In genomic region chr12:49230176-49230575, GRCh38 we compare ENCODE assay signal across 20 cellular contexts. TPM values are rescaled to one million over a fixed set of nuclear protein-coding genes. Genes with fewer than 3 reads are reported as not detected.
DNase-seq lines count a peak whose midpoint lies in the region; ATAC-seq and TF ChIP-seq lines count a peak whose summit lies in the region.
"Had no signal": no experiment of that assay in that cellular context is flagged by ENCODE, and none has a peak within 500 bp of the region (broad histone marks: within the 10 kb centered on the region; RNA-seq: fewer than 3 reads in every experiment).

No MANE protein-coding gene starts in this region.

- no peak overlapping the region for H4K12ac ChIP-seq in trophoblast cell (ENCODE audit: low read depth, low read length)

- DNase-seq in COLO668 (lab: John Stamatoyannopoulos, UW; ENCODE audit: unreplicated experiment): peak; percentile 26
- DNase-seq in NCI-H1417 (lab: John Stamatoyannopoulos, UW): peak; percentile 54 to 84 (median 81)
- DNase-seq in NCI-H345 (lab: John Stamatoyannopoulos, UW): peak; percentile 55
- DNase-seq in left lung: no peak
- DNase-seq in SIG-M5 treated with dmso at 0.1 percent for 504 hours (lab: John Stamatoyannopoulos, UW; ENCODE audit: unreplicated experiment): no peak
- no peak for DNase-seq in NOMO-1 (lab: John Stamatoyannopoulos, UW; ENCODE audit: unreplicated experiment in 2 of 2)
- DNase-seq in CD4-positive, alpha-beta memory T cell: no peak
- DNase-seq in trophoblast cell: no peak
- DNase-seq: activated CD4-positive, alpha-beta memory T cell treated with anti-CD3 and anti-CD28 coated beads, Interleukin-2, amount 10 ng/mL, durations not matched to agents 7 days and 5 days; activated naive CD4-positive, alpha-beta T cell treated with anti-CD3 and anti-CD28 coated beads, Interleukin-2, amount 50 U/mL, for 16 hours; activated T-cell treated with anti-CD3 and anti-CD28 coated beads, Interleukin-2, amount 50 U/mL, for 1 hour; anterior cingulate cortex; central memory CD4-positive, alpha-beta T cell; GOT3; MM.1S; T-helper 9 cell had no signal

- POLR2A ChIA-PET in CD4-positive, alpha-beta memory T cell (lab: Charles Lee; ENCODE audit: partially characterized antibody): no interaction called here

- no peaks in the 10 kb centered on the region for H3K79me2 ChIP-seq in trophoblast cell (ENCODE audit: control insufficient read depth, insufficient read depth, low read length, poor library complexity)

- no peaks in the 10 kb centered on the region for H3K36me3 ChIP-seq in left lung
- no peaks in the 10 kb centered on the region for H3K36me3 ChIP-seq in CD4-positive, alpha-beta memory T cell (ENCODE audit: insufficient read depth, low read length)
- no peaks in the 10 kb centered on the region for H3K36me3 ChIP-seq in trophoblast cell (ENCODE audit: control insufficient read depth in 1 of 2, insufficient read depth in 2 of 2, low read length in 2 of 2)
- H3K36me3 ChIP-seq: BLaER1 treated with 17β-estradiol and CSF1 and Interleukin-3, amounts not matched to agents 10 nM and 100 nM had no signal

- H2AFZ ChIP-seq in trophoblast cell (ENCODE audit: insufficient read depth, low read length, poor library complexity): no peak overlapping the region

- no peak overlapping the region for H3K27ac Mint-ChIP-seq in CD4-positive, alpha-beta memory T cell
- H3K27ac Mint-ChIP-seq: activated CD4-positive, alpha-beta memory T cell treated with anti-CD3 and anti-CD28 coated beads, Interleukin-2, amount 10 ng/mL, durations not matched to agents 7 days and 5 days; WTC11 had no signal

- H3K4me1 Mint-ChIP-seq in CD4-positive, alpha-beta memory T cell: peaks cover 0 to 11% (median 5%) of the 10 kb centered on the region in 4 donors

- H3K14ac ChIP-seq in trophoblast cell (ENCODE audit: low read length): no peak overlapping the region

- H3K4me3 ChIP-seq in left lung: no peak overlapping the region
- H3K4me3 ChIP-seq in CD4-positive, alpha-beta memory T cell (ENCODE audit: low read length in 2 of 2): no peak overlapping the region
- no peak overlapping the region for H3K4me3 ChIP-seq in trophoblast cell (ENCODE audit: low read depth, low read length)
- H3K4me3 ChIP-seq: BLaER1 treated with 17β-estradiol and CSF1 and Interleukin-3, amounts not matched to agents 10 nM and 100 nM had no signal

- no peak overlapping the region for H2AK5ac ChIP-seq in trophoblast cell (ENCODE audit: low read length)

- H3K27me3 ChIP-seq in left lung (no peaks in the 10 kb centered on the region), trophoblast cell (ENCODE audit: insufficient read depth, low read length) (no peaks in the 10 kb centered on the region)
- H3K27me3 ChIP-seq in CD4-positive, alpha-beta memory T cell (ENCODE audit: insufficient read depth, low read length): no peaks in the 10 kb centered on the region
- H3K27me3 ChIP-seq: BLaER1 treated with 17β-estradiol and CSF1 and Interleukin-3, amounts not matched to agents 10 nM and 100 nM had no signal

- H3K79me1 ChIP-seq in trophoblast cell (ENCODE audit: low read length): peaks cover 5% of the 10 kb centered on the region

- intact Hi-C loops in left lung (cut with DNase I): loop anchor here in 1 of 2 donors (5.0 to 10.0 kb wide), 2 partner anchors 33 to 145 kb away; no protein-coding TSS in a partner anchor
- intact Hi-C loops in CD4-positive, alpha-beta memory T cell (cut with micrococcal nuclease): no loop called here

- CTCF ChIA-PET in CD4-positive, alpha-beta memory T cell (lab: Charles Lee; ENCODE audit: partially characterized antibody): interaction anchor here (0.7 to 7.4 kb wide), 5 partner anchors 22 to 166 kb away, joined by 3 to 84 read pairs (median 5); partner anchors contain the start of genes TUBA1A and TUBA1B

- H3K9me3 Mint-ChIP-seq in CD4-positive, alpha-beta memory T cell: no peaks in the 10 kb centered on the region
- H3K9me3 Mint-ChIP-seq: activated CD4-positive, alpha-beta memory T cell treated with anti-CD3 and anti-CD28 coated beads, Interleukin-2, amount 10 ng/mL, durations not matched to agents 7 days and 5 days; WTC11 had no signal

- no peaks in the 10 kb centered on the region for H3K9me3 ChIP-seq in left lung
- no peaks in the 10 kb centered on the region for H3K9me3 ChIP-seq in CD4-positive, alpha-beta memory T cell (ENCODE audit: control insufficient read depth in 1 of 2, low read length in 2 of 2)
- no peaks in the 10 kb centered on the region for H3K9me3 ChIP-seq in trophoblast cell (ENCODE audit: insufficient read depth, low read depth, low read length)
- H3K9me3 ChIP-seq: BLaER1 treated with 17β-estradiol and CSF1 and Interleukin-3, amounts not matched to agents 10 nM and 100 nM had no signal

- no peak overlapping the region for H2BK5ac ChIP-seq in trophoblast cell (ENCODE audit: low read depth, low read length, poor library complexity)

- no peak overlapping the region for H3K4me2 ChIP-seq in trophoblast cell (ENCODE audit: low read length)

- WGBS in trophoblast cell (ENCODE audit: extremely low coverage, insufficient coverage, insufficient read length): no CpG with 5 or more reads among the region's 3 CpGs

- H3K27ac ChIP-seq in left lung (peak overlapping the region; percentile 26 to 99), trophoblast cell (ENCODE audit: low read depth, low read length) (no peak overlapping the region)
- H3K27ac ChIP-seq in CD4-positive, alpha-beta memory T cell (ENCODE audit: low read depth, low read length): no peak overlapping the region
- H3K27ac ChIP-seq: epithelial cell of prostate had no signal

- no peaks in the 10 kb centered on the region for H3K27me3 Mint-ChIP-seq in CD4-positive, alpha-beta memory T cell

- H3K23ac ChIP-seq in trophoblast cell (ENCODE audit: low read length): no peak overlapping the region

- H3K4ac ChIP-seq in trophoblast cell (ENCODE audit: low read depth, low read length): no peak overlapping the region

- no peak for ATAC-seq in left lung
- ATAC-seq: left lobe of liver, WTC11 had no signal

- no peak overlapping the region for H2BK120ac ChIP-seq in trophoblast cell (ENCODE audit: insufficient read depth, low read length, poor library complexity)

- no peak overlapping the region for H3K4me3 Mint-ChIP-seq in CD4-positive, alpha-beta memory T cell
- H3K4me3 Mint-ChIP-seq: activated CD4-positive, alpha-beta memory T cell treated with anti-CD3 and anti-CD28 coated beads, Interleukin-2, amount 10 ng/mL, durations not matched to agents 7 days and 5 days; WTC11 had no signal

- no peak overlapping the region for H2BK12ac ChIP-seq in trophoblast cell (ENCODE audit: low read length)

- no peak overlapping the region for H3K18ac ChIP-seq in trophoblast cell (ENCODE audit: low read length)

- H3K9ac ChIP-seq in trophoblast cell (ENCODE audit: low read length): no peak overlapping the region

- H3K36me3 Mint-ChIP-seq in CD4-positive, alpha-beta memory T cell: no peaks in the 10 kb centered on the region
- H3K36me3 Mint-ChIP-seq: WTC11 had no signal

- H4K91ac ChIP-seq in trophoblast cell (ENCODE audit: low read depth, low read length): no peak overlapping the region

- TF ChIP-seq CTCF in left lung (IDR thresholded peaks at IDR 0.05): no peak

- H4K8ac ChIP-seq in trophoblast cell (ENCODE audit: low read depth, low read length): no peak overlapping the region

- H3K4me1 ChIP-seq in left lung: peaks cover 13 to 60% of the 10 kb centered on the region in 2 donors
- no peaks in the 10 kb centered on the region for H3K4me1 ChIP-seq in CD4-positive, alpha-beta memory T cell (ENCODE audit: insufficient read depth, low read length)
- H3K4me1 ChIP-seq in trophoblast cell (ENCODE audit: control insufficient read depth in 1 of 2, insufficient read depth in 2 of 2, low read length in 2 of 2): peaks cover 2 to 4% of the 10 kb centered on the region in 2 experiments

RNA-seq across cellular contexts. Expression of gene TUBA1C, which starts 34.7 kb away (rescaled TPM):
- 100 to 1,000 TPM; 153 to 235 TPM for total RNA-seq in left lung
- 10 to 100 TPM; 50.6 to 51.2 TPM for total RNA-seq in CD4-positive, alpha-beta memory T cell
- polyA plus RNA-seq in CD4-positive, alpha-beta memory T cell: 10 to 100 TPM; 55.6 to 58.0 TPM
- 999 and 1,017 TPM in 2 replicates for polyA plus RNA-seq in trophoblast cell (2013)

RNA-seq across cellular contexts. Expression of gene TUBA1A, which starts 41.3 kb away (rescaled TPM):
- 100 to 1,000 TPM; 205 to 235 TPM for total RNA-seq in left lung
- total RNA-seq in CD4-positive, alpha-beta memory T cell: 100 to 1,000 TPM in 1 of 2 experiments, 10 to 100 TPM in 1; 97.5 to 102 TPM
- 100 to 1,000 TPM; 164 to 315 TPM for polyA plus RNA-seq in CD4-positive, alpha-beta memory T cell
- 395 and 404 TPM in 2 replicates for polyA plus RNA-seq in trophoblast cell (2013)

Comparison
In these comparisons a context has a peak if more than half of its experiments do, and no peak if none do; other contexts are left out.
1. DNase-seq: peak in COLO668 (single experiment), NCI-H1417 (3 of 3) and NCI-H345 (single experiment); none in left lung (0 of 2), SIG-M5 treated with dmso at 0.1 percent for 504 hours (single experiment), NOMO-1 (0 of 2), CD4-positive, alpha-beta memory T cell (0 of 5) and trophoblast cell (0 of 2).
2. H3K27ac ChIP-seq: peak in left lung (2 of 2); none in CD4-positive, alpha-beta memory T cell (single experiment) and trophoblast cell (single experiment).